ENCODE assay signal across 1 cellular context in genomic region chr3:151283907-151284461, GRCh38.
TF ChIP-seq lines count a peak whose summit lies in the region.

No MANE protein-coding gene starts in this region.

TF ChIP-seq in HepG2, 621 proteins besides CTCF, POLR2A, EP300 and RAD21 (continues in another document):
- TF ChIP-seq FUBP1 (CRISPR knock-in tag; IDR thresholded peaks at IDR 0.05; ENCODE audit: borderline replicate concordance) (no peak), HOXA7 (CRISPR knock-in tag; IDR thresholded peaks at IDR 0.05) (no peak), HMG20A (CRISPR knock-in tag; IDR thresholded peaks at IDR 0.05; ENCODE audit: borderline replicate concordance) (peak; percentile 85; the same call in 1 of the 2 replicates), ZNF883 (CRISPR knock-in tag; IDR thresholded peaks at IDR 0.05; ENCODE audit: not compliant biosample characterization) (no peak), SOX13 (IDR thresholded peaks at IDR 0.05) (no peak), SOX13 (CRISPR knock-in tag; conservative IDR thresholded peaks at IDR 0.05 in 1 of 2, IDR thresholded peaks at IDR 0.05 in 1 of 2) (peak in 1 of 2 experiments; percentile 85; a peak in 2 of 4 replicates), ZNF282 (IDR thresholded peaks at IDR 0.05; ENCODE audit: partially characterized antibody) (no peak), THRA (CRISPR knock-in tag; IDR thresholded peaks at IDR 0.05; ENCODE audit: borderline replicate concordance) (peak; percentile 36; the same call in 1 of the 2 replicates), FOXP4 (CRISPR knock-in tag; IDR thresholded peaks at IDR 0.05) (peak; percentile 80), DPF2 (CRISPR knock-in tag; IDR thresholded peaks at IDR 0.05; ENCODE audit: borderline replicate concordance, low read depth) (no peak), KDM6A (CRISPR knock-in tag; IDR thresholded peaks at IDR 0.05; ENCODE audit: low read depth) (0 out of 2 replicates have a peak, but pooled peaks have one; percentile 37), PHF21A (CRISPR knock-in tag; IDR thresholded peaks at IDR 0.05) (peak; percentile 55), ZNF33A (CRISPR knock-in tag; IDR thresholded peaks at IDR 0.05; ENCODE audit: borderline replicate concordance) (no peak), ARHGAP35 (CRISPR knock-in tag; IDR thresholded peaks at IDR 0.05; ENCODE audit: borderline replicate concordance) (no peak), ZNF331 (CRISPR knock-in tag; IDR thresholded peaks at IDR 0.05) (peak; percentile 55; the same call in 1 of the 2 replicates), CREM (IDR thresholded peaks at IDR 0.05) (peak; percentile 60), CREM (CRISPR knock-in tag; IDR thresholded peaks at IDR 0.05) (no peak), ZNF75D (CRISPR knock-in tag; IDR thresholded peaks at IDR 0.05; ENCODE audit: borderline replicate concordance) (no peak), ZNF562 (CRISPR knock-in tag; IDR thresholded peaks at IDR 0.05; ENCODE audit: borderline replicate concordance) (no peak), PAF1 (CRISPR knock-in tag; IDR thresholded peaks at IDR 0.05) (no peak), ZNF747 (CRISPR knock-in tag; IDR thresholded peaks at IDR 0.05; ENCODE audit: borderline replicate concordance) (no peak), ZNF34 (CRISPR knock-in tag; IDR thresholded peaks at IDR 0.05; ENCODE audit: borderline replicate concordance) (no peak), TEF (CRISPR knock-in tag; IDR thresholded peaks at IDR 0.05) (no peak), RXRA (CRISPR knock-in tag; IDR thresholded peaks at IDR 0.05) (peak; percentile 34; the same call in 1 of the 2 replicates), CENPX (CRISPR knock-in tag; IDR thresholded peaks at IDR 0.05) (no peak), NCOA2 (CRISPR knock-in tag; IDR thresholded peaks at IDR 0.05) (peak; percentile 63), CENPBD1 (CRISPR knock-in tag; IDR thresholded peaks at IDR 0.05; ENCODE audit: borderline replicate concordance, low read depth) (no peak), POGZ (CRISPR knock-in tag; IDR thresholded peaks at IDR 0.05) (0 out of 2 replicates have a peak, but pooled peaks have one; percentile 21), ETV5 (CRISPR knock-in tag; IDR thresholded peaks at IDR 0.05; ENCODE audit: borderline replicate concordance) (peak; percentile 51; the same call in 1 of the 2 replicates), MLX (CRISPR knock-in tag; IDR thresholded peaks at IDR 0.05) (peak; percentile 74), NFRKB (IDR thresholded peaks at IDR 0.05) (no peak), SKI (IDR thresholded peaks at IDR 0.05; ENCODE audit: partially characterized antibody) (no peak), PITX1 (CRISPR knock-in tag; IDR thresholded peaks at IDR 0.05) (peak; percentile 98), RERE (CRISPR knock-in tag; IDR thresholded peaks at IDR 0.05; ENCODE audit: low read depth) (peak; percentile 83), HDAC2 (CRISPR knock-in tag; IDR thresholded peaks at IDR 0.05) (peak; percentile 65; the same call in 1 of the 2 replicates), GZF1 (CRISPR knock-in tag; IDR thresholded peaks at IDR 0.05) (no peak), THAP11 (CRISPR knock-in tag; IDR thresholded peaks at IDR 0.05) (no peak), SP140L (CRISPR knock-in tag; IDR thresholded peaks at IDR 0.05; ENCODE audit: borderline replicate concordance) (no peak), BCL6 (CRISPR knock-in tag; IDR thresholded peaks at IDR 0.05) (peak; percentile 86), FLYWCH1 (CRISPR knock-in tag; IDR thresholded peaks at IDR 0.05) (no peak), ZNF678 (CRISPR knock-in tag; IDR thresholded peaks at IDR 0.05) (no peak), ERF (CRISPR knock-in tag; IDR thresholded peaks at IDR 0.05) (peak; percentile 66), ZBTB20 (CRISPR knock-in tag; IDR thresholded peaks at IDR 0.05; ENCODE audit: borderline replicate concordance, low read depth) (no peak), RXRB (CRISPR knock-in tag; IDR thresholded peaks at IDR 0.05; ENCODE audit: borderline replicate concordance) (peak; percentile 84), AKNA (CRISPR knock-in tag; IDR thresholded peaks at IDR 0.05; ENCODE audit: borderline replicate concordance) (no peak), HNF4A (CRISPR knock-in tag; IDR thresholded peaks at IDR 0.05) (no peak), ZNF569 (CRISPR knock-in tag; IDR thresholded peaks at IDR 0.05; ENCODE audit: borderline replicate concordance) (no peak), DRAP1 (CRISPR knock-in tag; IDR thresholded peaks at IDR 0.05) (peak; percentile 12; the same call in 1 of the 2 replicates), MIER3 (CRISPR knock-in tag; IDR thresholded peaks at IDR 0.05; ENCODE audit: borderline replicate concordance) (no peak), KLF13 (CRISPR knock-in tag; IDR thresholded peaks at IDR 0.05) (no peak), KLF11 (CRISPR knock-in tag; IDR thresholded peaks at IDR 0.05) (no peak), SIX1 (CRISPR knock-in tag; IDR thresholded peaks at IDR 0.05; ENCODE audit: borderline replicate concordance) (peak; percentile 50; the same call in 1 of the 2 replicates), MXI1 (IDR thresholded peaks at IDR 0.05; ENCODE audit: borderline replicate concordance, low read depth, low read length) (no peak)
